In genomic region chr5:73305386-73305785, GRCh38 we compare ENCODE assay signal across 24 cellular contexts.
DNase-seq lines count a peak whose midpoint lies in the region; ATAC-seq, FAIRE-seq and TF ChIP-seq lines count a peak whose summit lies in the region.
"Had no signal": no experiment of that assay in that cellular context is flagged by ENCODE, and none has a peak within 500 bp of the region (broad histone marks: within the 10 kb centered on the region; RNA-seq: fewer than 3 reads in every experiment).

No MANE protein-coding gene starts in this region.

- peaks cover 30% of the 10 kb centered on the region for H3K9me3 Mint-ChIP-seq in astrocyte (ENCODE audit: unreplicated experiment)
- H3K9me3 Mint-ChIP-seq: CD4-positive, alpha-beta T cell; CD8-positive, alpha-beta T cell had no signal

- TF ChIP-seq POLR2A in upper lobe of left lung (IDR thresholded peaks at IDR 0.05) (no peak), uterus (IDR thresholded peaks at IDR 0.05) (no peak)

- no peak for TF ChIP-seq EP300 in upper lobe of left lung (IDR thresholded peaks at IDR 0.05)

- intact Hi-C loops in uterus (cut with DNase I; ENCODE audit: low total_unique reads) = no loop called here

- H4K20me1 ChIP-seq in astrocyte (ENCODE audit: insufficient read depth, low read length) = no peaks in the 10 kb centered on the region
- H4K20me1 ChIP-seq: BLaER1 treated with 17β-estradiol and CSF1 and Interleukin-3, amounts not matched to agents 10 nM and 100 nM had no signal

- H2AFZ ChIP-seq in astrocyte (ENCODE audit: low read depth, low read length) = no peak overlapping the region

- H3K4me3 ChIP-seq in astrocyte (ENCODE audit: insufficient read depth, low read depth, low read length) (no peak overlapping the region), upper lobe of left lung (no peak overlapping the region), uterus (no peak overlapping the region)
- H3K4me3 ChIP-seq: A549; BLaER1 treated with 17β-estradiol and CSF1 and Interleukin-3, amounts not matched to agents 10 nM and 100 nM; GM12878 had no signal

- H3K4me1 Mint-ChIP-seq in astrocyte (ENCODE audit: low read depth, unreplicated experiment) = no peaks in the 10 kb centered on the region

- no peaks in the 10 kb centered on the region for H3K79me2 ChIP-seq in astrocyte (ENCODE audit: insufficient read depth, low read length)

- peaks cover 4% of the 10 kb centered on the region for H3K36me3 Mint-ChIP-seq in astrocyte (ENCODE audit: low read depth, unreplicated experiment)
- H3K36me3 Mint-ChIP-seq: CD8-positive, alpha-beta T cell had no signal

- H3K27ac ChIP-seq in astrocyte (ENCODE audit: low read depth, low read length) = no peak overlapping the region
- H3K27ac ChIP-seq in upper lobe of left lung = no peak overlapping the region
- no peak overlapping the region for H3K27ac ChIP-seq in uterus
- H3K27ac ChIP-seq: 22Rv1; A549; BLaER1 treated with 17β-estradiol and CSF1 and Interleukin-3, amounts not matched to agents 10 nM and 100 nM; C4-2B had no signal

- H3K9me3 ChIP-seq in astrocyte (ENCODE audit: insufficient read depth, low read depth, low read length) (no peaks in the 10 kb centered on the region), upper lobe of left lung (no peaks in the 10 kb centered on the region), uterus (no peaks in the 10 kb centered on the region)
- H3K9me3 ChIP-seq: A549, Caco-2 had no signal

- TF ChIP-seq CTCF in astrocyte (IDR thresholded peaks at IDR 0.05; ENCODE audit: insufficient read depth, low read depth, low read length) = no peak
- no peak for TF ChIP-seq CTCF in upper lobe of left lung (IDR thresholded peaks at IDR 0.05)
- TF ChIP-seq CTCF in uterus (IDR thresholded peaks at IDR 0.05) = no peak

- H3K4me1 ChIP-seq in astrocyte (ENCODE audit: insufficient read depth, low read length) (peaks cover 1% of the 10 kb centered on the region), upper lobe of left lung (peaks cover 0 to 12% (median 5%) of the 10 kb centered on the region in 4 donors), uterus (no peaks in the 10 kb centered on the region)
- H3K4me1 ChIP-seq: A549, Caco-2 had no signal

- peak; percentile 59 for DNase-seq in EL
- peak; percentile 83 for DNase-seq in M059J (ENCODE audit: low read depth)
- no peak for DNase-seq in astrocyte (ENCODE audit: low read depth)
- peak; percentile 56 for DNase-seq in myocyte (ENCODE audit: low read depth)
- no peak for DNase-seq in upper lobe of left lung
- DNase-seq in uterus = no peak
- no peak for DNase-seq in HuH-7.5 (ENCODE audit: low spot score)
- DNase-seq in NCI-H446 (lab: John Stamatoyannopoulos, UW) = no peak
- DNase-seq: AML-193; Caco-2; Calu3; CD4-positive, alpha-beta T cell; CD8-positive, alpha-beta T cell; DMS79 treated with DMSO at 0.1 percent for 48 hours; GDM1 had no signal

- no peak for ATAC-seq in upper lobe of left lung (ENCODE audit: low FRiP score in 2 of 2)
- ATAC-seq: A549; CD8-positive, alpha-beta T cell; GM12878 had no signal

- H3K27me3 ChIP-seq in astrocyte (ENCODE audit: insufficient read depth, low read length) = peaks cover 27% of the 10 kb centered on the region
- H3K27me3 ChIP-seq in upper lobe of left lung = peaks cover 0 to 51% (median 31%) of the 10 kb centered on the region in 4 donors
- peaks cover 7 to 43% of the 10 kb centered on the region in 2 donors for H3K27me3 ChIP-seq in uterus

- peaks cover 75% of the 10 kb centered on the region for H3K27me3 Mint-ChIP-seq in astrocyte (ENCODE audit: low read depth, unreplicated experiment)

- no peak for FAIRE-seq in astrocyte (lab: Jason Lieb, UNC)
- FAIRE-seq: A549, D721Med, GM12878, GM12892, GM18507 had no signal

- 75 to 84% methylated on average over 3 of the region's 3 CpGs for WGBS in upper lobe of left lung, 2 donors

- H3K36me3 ChIP-seq in astrocyte (ENCODE audit: insufficient read depth, low read length) (no peaks in the 10 kb centered on the region), upper lobe of left lung (no peaks in the 10 kb centered on the region), uterus (no peaks in the 10 kb centered on the region)
- H3K36me3 ChIP-seq: BLaER1 treated with 17β-estradiol and CSF1 and Interleukin-3, amounts not matched to agents 10 nM and 100 nM had no signal

- H3K4me3 Mint-ChIP-seq in astrocyte (ENCODE audit: unreplicated experiment) = peak overlapping the region; percentile 2
- H3K4me3 Mint-ChIP-seq: B cell; CD4-positive, alpha-beta T cell; CD8-positive, alpha-beta T cell had no signal

- no peak overlapping the region for H3K9ac ChIP-seq in astrocyte (ENCODE audit: low read length)
- H3K9ac ChIP-seq: BLaER1 treated with 17β-estradiol and CSF1 and Interleukin-3, amounts not matched to agents 10 nM and 100 nM had no signal

- no peak overlapping the region for H3K4me2 ChIP-seq in astrocyte (ENCODE audit: low read length)
- H3K4me2 ChIP-seq: A549 had no signal

- H3K27ac Mint-ChIP-seq in astrocyte (ENCODE audit: unreplicated experiment) = no peak overlapping the region
- H3K27ac Mint-ChIP-seq: B cell; CD4-positive, alpha-beta T cell; CD8-positive, alpha-beta T cell had no signal

Comparison
In these comparisons a context has a peak if more than half of its experiments do, and no peak if none do; other contexts are left out.
1. DNase-seq: peak in EL (single experiment), M059J (single experiment) and myocyte (single experiment); none in astrocyte (single experiment), upper lobe of left lung (0 of 2), uterus (0 of 2), HuH-7.5 (single experiment) and NCI-H446 (0 of 2).